ENCODE assay signal across 1 cellular context in genomic region chr3:50567011-50567385, GRCh38.
TF ChIP-seq lines count a peak whose summit lies in the region.

No MANE protein-coding gene starts in this region.

TF ChIP-seq in GM23338, 12 proteins besides CTCF, POLR2A, EP300 and RAD21 (continued from another document):
- TF ChIP-seq, protein P1, sequence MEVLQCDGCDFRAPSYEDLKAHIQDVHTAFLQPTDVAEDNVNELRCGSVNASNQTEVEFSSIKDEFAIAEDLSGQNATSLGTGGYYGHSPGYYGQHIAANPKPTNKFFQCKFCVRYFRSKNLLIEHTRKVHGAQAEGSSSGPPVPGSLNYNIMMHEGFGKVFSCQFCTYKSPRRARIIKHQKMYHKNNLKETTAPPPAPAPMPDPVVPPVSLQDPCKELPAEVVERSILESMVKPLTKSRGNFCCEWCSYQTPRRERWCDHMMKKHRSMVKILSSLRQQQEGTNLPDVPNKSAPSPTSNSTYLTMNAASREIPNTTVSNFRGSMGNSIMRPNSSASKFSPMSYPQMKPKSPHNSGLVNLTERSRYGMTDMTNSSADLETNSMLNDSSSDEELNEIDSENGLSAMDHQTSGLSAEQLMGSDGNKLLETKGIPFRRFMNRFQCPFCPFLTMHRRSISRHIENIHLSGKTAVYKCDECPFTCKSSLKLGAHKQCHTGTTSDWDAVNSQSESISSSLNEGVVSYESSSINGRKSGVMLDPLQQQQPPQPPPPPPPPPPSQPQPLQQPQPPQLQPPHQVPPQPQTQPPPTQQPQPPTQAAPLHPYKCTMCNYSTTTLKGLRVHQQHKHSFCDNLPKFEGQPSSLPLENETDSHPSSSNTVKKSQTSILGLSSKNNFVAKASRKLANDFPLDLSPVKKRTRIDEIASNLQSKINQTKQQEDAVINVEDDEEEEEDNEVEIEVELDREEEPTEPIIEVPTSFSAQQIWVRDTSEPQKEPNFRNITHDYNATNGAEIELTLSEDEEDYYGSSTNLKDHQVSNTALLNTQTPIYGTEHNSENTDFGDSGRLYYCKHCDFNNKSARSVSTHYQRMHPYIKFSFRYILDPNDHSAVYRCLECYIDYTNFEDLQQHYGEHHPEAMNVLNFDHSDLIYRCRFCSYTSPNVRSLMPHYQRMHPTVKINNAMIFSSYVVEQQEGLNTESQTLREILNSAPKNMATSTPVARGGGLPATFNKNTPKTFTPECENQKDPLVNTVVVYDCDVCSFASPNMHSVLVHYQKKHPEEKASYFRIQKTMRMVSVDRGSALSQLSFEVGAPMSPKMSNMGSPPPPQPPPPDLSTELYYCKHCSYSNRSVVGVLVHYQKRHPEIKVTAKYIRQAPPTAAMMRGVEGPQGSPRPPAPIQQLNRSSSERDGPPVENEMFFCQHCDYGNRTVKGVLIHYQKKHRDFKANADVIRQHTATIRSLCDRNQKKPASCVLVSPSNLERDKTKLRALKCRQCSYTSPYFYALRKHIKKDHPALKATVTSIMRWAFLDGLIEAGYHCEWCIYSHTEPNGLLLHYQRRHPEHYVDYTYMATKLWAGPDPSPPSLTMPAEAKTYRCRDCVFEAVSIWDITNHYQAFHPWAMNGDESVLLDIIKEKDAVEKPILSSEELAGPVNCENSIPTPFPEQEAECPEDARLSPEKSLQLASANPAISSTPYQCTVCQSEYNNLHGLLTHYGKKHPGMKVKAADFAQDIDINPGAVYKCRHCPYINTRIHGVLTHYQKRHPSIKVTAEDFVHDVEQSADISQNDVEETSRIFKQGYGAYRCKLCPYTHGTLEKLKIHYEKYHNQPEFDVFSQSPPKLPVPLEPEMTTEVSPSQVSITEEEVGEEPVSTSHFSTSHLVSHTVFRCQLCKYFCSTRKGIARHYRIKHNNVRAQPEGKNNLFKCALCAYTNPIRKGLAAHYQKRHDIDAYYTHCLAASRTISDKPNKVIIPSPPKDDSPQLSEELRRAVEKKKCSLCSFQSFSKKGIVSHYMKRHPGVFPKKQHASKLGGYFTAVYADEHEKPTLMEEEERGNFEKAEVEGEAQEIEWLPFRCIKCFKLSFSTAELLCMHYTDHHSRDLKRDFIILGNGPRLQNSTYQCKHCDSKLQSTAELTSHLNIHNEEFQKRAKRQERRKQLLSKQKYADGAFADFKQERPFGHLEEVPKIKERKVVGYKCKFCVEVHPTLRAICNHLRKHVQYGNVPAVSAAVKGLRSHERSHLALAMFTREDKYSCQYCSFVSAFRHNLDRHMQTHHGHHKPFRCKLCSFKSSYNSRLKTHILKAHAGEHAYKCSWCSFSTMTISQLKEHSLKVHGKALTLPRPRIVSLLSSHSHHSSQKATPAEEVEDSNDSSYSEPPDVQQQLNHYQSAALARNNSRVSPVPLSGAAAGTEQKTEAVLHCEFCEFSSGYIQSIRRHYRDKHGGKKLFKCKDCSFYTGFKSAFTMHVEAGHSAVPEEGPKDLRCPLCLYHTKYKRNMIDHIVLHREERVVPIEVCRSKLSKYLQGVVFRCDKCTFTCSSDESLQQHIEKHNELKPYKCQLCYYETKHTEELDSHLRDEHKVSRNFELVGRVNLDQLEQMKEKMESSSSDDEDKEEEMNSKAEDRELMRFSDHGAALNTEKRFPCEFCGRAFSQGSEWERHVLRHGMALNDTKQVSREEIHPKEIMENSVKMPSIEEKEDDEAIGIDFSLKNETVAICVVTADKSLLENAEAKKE (CRISPR knock-in tag; IDR thresholded peaks at IDR 0.05) = no peak
- TF ChIP-seq NANOG (IDR thresholded peaks at IDR 0.05; ENCODE audit: borderline replicate concordance) (no peak), ZNF331 (CRISPR knock-in tag; IDR thresholded peaks at IDR 0.05; ENCODE audit: low read depth) (no peak), ZNF114 (CRISPR knock-in tag; IDR thresholded peaks at IDR 0.05) (no peak), ETS1 (IDR thresholded peaks at IDR 0.05) (no peak), JUNB (IDR thresholded peaks at IDR 0.05; ENCODE audit: unreplicated experiment) (no peak)
- TF ChIP-seq, protein P2, sequence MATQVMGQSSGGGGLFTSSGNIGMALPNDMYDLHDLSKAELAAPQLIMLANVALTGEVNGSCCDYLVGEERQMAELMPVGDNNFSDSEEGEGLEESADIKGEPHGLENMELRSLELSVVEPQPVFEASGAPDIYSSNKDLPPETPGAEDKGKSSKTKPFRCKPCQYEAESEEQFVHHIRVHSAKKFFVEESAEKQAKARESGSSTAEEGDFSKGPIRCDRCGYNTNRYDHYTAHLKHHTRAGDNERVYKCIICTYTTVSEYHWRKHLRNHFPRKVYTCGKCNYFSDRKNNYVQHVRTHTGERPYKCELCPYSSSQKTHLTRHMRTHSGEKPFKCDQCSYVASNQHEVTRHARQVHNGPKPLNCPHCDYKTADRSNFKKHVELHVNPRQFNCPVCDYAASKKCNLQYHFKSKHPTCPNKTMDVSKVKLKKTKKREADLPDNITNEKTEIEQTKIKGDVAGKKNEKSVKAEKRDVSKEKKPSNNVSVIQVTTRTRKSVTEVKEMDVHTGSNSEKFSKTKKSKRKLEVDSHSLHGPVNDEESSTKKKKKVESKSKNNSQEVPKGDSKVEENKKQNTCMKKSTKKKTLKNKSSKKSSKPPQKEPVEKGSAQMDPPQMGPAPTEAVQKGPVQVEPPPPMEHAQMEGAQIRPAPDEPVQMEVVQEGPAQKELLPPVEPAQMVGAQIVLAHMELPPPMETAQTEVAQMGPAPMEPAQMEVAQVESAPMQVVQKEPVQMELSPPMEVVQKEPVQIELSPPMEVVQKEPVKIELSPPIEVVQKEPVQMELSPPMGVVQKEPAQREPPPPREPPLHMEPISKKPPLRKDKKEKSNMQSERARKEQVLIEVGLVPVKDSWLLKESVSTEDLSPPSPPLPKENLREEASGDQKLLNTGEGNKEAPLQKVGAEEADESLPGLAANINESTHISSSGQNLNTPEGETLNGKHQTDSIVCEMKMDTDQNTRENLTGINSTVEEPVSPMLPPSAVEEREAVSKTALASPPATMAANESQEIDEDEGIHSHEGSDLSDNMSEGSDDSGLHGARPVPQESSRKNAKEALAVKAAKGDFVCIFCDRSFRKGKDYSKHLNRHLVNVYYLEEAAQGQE (IDR thresholded peaks at IDR 0.05; ENCODE audit: unreplicated experiment) = no peak
